In genomic region chr14:39827901-39828655, GRCh38 we compare ENCODE assay signal across 1 cellular context.
TF ChIP-seq lines count a peak whose summit lies in the region.

No MANE protein-coding gene starts in this region.

TF ChIP-seq in GM12878, 131 proteins besides CTCF, POLR2A, EP300 and RAD21 (continued from another document and continues in another):
- TF ChIP-seq HSF1 (IDR thresholded peaks at IDR 0.05; ENCODE audit: low read depth, low read length) (no peak), MYC (IDR thresholded peaks at IDR 0.05; ENCODE audit: insufficient read depth, insufficient read length, insufficient replicate concordance, low read length, severe bottlenecking) (no peak), ZBED1 (IDR thresholded peaks at IDR 0.05; ENCODE audit: borderline replicate concordance) (no peak), EED (IDR thresholded peaks at IDR 0.05; ENCODE audit: low read depth) (peak; percentile 64; the same call in 1 of the 2 replicates), CEBPZ (IDR thresholded peaks at IDR 0.05; ENCODE audit: low read depth, low read length) (no peak), SMAD1 (IDR thresholded peaks at IDR 0.05; ENCODE audit: low read depth, partially characterized antibody) (no peak), ZNF592 (IDR thresholded peaks at IDR 0.05) (no peak), SPI1 (IDR thresholded peaks at IDR 0.05; ENCODE audit: borderline replicate concordance, insufficient read depth, low read depth, low read length) (no peak), IKZF1 (conservative IDR thresholded peaks at IDR 0.05) (0 out of 2 replicates have a peak, but pooled peaks have one; percentile 19), E2F4 (IDR thresholded peaks at IDR 0.05; ENCODE audit: low read depth, low read length) (no peak), GABPA (IDR thresholded peaks at IDR 0.05; ENCODE audit: low read depth) (peak; percentile 36; the same call in 1 of the 2 replicates), YBX1 (IDR thresholded peaks at IDR 0.05) (no peak), BMI1 (IDR thresholded peaks at IDR 0.05; ENCODE audit: borderline replicate concordance) (no peak), CREM (IDR thresholded peaks at IDR 0.05; ENCODE audit: low read depth) (peak; percentile 43), LARP7 (IDR thresholded peaks at IDR 0.05) (no peak), ELK1 (IDR thresholded peaks at IDR 0.05; ENCODE audit: low read depth, low read length) (no peak), PML (IDR thresholded peaks at IDR 0.05; ENCODE audit: low read length) (0 out of 2 replicates have a peak, but pooled peaks have one; percentile 39), MTA2 (IDR thresholded peaks at IDR 0.05; ENCODE audit: low read depth) (peak; percentile 66), ESRRA (IDR thresholded peaks at IDR 0.05; ENCODE audit: low read length) (no peak), ZBTB40 (IDR thresholded peaks at IDR 0.05; ENCODE audit: borderline replicate concordance) (no peak), NR2C2 (IDR thresholded peaks at IDR 0.05; ENCODE audit: borderline replicate concordance, control insufficient read depth, insufficient read length, low read depth) (no peak), FOXM1 (IDR thresholded peaks at IDR 0.05; ENCODE audit: low read depth, low read length) (peak; percentile 71; the same call in 1 of the 2 replicates), TAF1 (IDR thresholded peaks at IDR 0.05; ENCODE audit: borderline replicate concordance, low read depth, low read length) (no peak), KLF5 (IDR thresholded peaks at IDR 0.05; ENCODE audit: partially characterized antibody) (no peak), NFIC (IDR thresholded peaks at IDR 0.05; ENCODE audit: low read depth, low read length) (peak; percentile 91), MAX (IDR thresholded peaks at IDR 0.05; ENCODE audit: low read depth, low read length) (no peak), NR2F1 (conservative IDR thresholded peaks at IDR 0.05) (peak; percentile 42; the same call in 1 of the 2 replicates), SREBF1 (IDR thresholded peaks at IDR 0.05; ENCODE audit: low read length) (no peak), ETV6 (conservative IDR thresholded peaks at IDR 0.05 in 1 of 2, IDR thresholded peaks at IDR 0.05 in 1 of 2; ENCODE audit: borderline replicate concordance in 1 of 2, low read depth in 1 of 2) (peak in 1 of 2 experiments; percentile 27; a peak in 1 of 4 replicates), PKNOX1 (IDR thresholded peaks at IDR 0.05) (no peak), TARDBP (IDR thresholded peaks at IDR 0.05; ENCODE audit: borderline replicate concordance) (no peak), TCF3 (IDR thresholded peaks at IDR 0.05; ENCODE audit: borderline replicate concordance, insufficient read depth, low read depth, low read length) (no peak), NR2C1 (IDR thresholded peaks at IDR 0.05) (no peak), TBL1XR1 (IDR thresholded peaks at IDR 0.05; ENCODE audit: low read depth, low read length) (no peak), MYB (IDR thresholded peaks at IDR 0.05; ENCODE audit: borderline replicate concordance, low read depth, low read length) (no peak), BCL11A (IDR thresholded peaks at IDR 0.05; ENCODE audit: low read depth, low read length) (peak; percentile 39; the same call in 1 of the 2 replicates), PAX5 (IDR thresholded peaks at IDR 0.05; ENCODE audit: borderline replicate concordance, low read depth, low read length) (no peak), RAD51 (IDR thresholded peaks at IDR 0.05) (no peak), CBX3 (IDR thresholded peaks at IDR 0.05; ENCODE audit: borderline replicate concordance, low read depth) (no peak), MEF2A (IDR thresholded peaks at IDR 0.05; ENCODE audit: insufficient read depth, low read depth, low read length) (peak; percentile 56; the same call in 1 of the 2 replicates), ATF2 (IDR thresholded peaks at IDR 0.05; ENCODE audit: low read length) (peak; percentile 60; the same call in 1 of the 2 replicates)
